In the genomic region with DNA sequence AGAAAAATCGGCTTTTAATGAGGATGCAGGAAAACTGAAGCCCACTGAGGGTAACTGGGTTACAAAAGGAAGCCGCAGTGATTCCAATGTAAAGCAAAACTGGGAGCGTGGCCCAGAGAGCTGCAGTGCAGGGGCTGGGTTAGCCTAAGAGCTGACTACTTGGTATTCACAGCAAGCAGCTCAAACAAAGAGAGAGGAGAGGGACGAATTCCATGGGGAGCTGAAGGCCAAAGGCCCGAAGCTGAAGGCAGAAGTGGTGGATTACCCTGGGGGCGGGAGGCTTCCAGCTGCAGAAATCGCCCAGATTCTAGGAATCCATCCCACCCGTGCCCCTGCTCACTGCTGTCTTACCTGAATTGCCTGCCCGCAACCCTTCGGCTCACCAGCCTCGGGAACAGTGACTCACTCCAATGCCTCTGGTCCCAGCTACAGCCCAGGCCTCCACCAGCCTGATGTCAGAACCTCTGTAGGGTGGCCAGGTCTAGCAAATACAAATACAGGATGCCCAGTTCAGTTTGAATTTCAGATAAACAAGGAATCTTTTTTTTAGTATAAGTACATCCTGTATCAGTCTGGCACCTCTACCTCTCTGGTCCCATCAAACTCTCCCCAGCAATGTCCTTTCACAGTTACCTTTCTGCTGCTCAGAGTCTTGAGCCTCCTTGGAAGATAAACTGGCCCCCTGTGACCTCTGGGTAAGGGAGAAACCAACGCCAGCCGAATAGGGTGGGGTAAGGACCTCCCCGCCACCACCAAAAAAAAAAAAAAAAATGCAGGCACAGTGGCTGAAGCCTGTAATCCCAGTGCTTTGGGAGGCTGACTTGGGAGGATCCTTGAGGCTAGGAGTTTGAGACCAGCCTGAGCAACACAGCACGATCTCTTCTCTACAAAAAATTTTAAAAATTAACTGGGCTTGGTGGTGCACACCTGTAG, we compare ENCODE assay signal across 1 cellular context.
TF ChIP-seq lines count a peak whose summit lies in the region.

No MANE protein-coding gene starts in this region.

TF ChIP-seq in HepG2, 621 proteins besides CTCF, POLR2A, EP300 and RAD21 (continued from another document and continues in another):
- TF ChIP-seq, protein P1, sequence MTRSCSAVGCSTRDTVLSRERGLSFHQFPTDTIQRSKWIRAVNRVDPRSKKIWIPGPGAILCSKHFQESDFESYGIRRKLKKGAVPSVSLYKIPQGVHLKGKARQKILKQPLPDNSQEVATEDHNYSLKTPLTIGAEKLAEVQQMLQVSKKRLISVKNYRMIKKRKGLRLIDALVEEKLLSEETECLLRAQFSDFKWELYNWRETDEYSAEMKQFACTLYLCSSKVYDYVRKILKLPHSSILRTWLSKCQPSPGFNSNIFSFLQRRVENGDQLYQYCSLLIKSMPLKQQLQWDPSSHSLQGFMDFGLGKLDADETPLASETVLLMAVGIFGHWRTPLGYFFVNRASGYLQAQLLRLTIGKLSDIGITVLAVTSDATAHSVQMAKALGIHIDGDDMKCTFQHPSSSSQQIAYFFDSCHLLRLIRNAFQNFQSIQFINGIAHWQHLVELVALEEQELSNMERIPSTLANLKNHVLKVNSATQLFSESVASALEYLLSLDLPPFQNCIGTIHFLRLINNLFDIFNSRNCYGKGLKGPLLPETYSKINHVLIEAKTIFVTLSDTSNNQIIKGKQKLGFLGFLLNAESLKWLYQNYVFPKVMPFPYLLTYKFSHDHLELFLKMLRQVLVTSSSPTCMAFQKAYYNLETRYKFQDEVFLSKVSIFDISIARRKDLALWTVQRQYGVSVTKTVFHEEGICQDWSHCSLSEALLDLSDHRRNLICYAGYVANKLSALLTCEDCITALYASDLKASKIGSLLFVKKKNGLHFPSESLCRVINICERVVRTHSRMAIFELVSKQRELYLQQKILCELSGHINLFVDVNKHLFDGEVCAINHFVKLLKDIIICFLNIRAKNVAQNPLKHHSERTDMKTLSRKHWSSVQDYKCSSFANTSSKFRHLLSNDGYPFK (CRISPR knock-in tag; IDR thresholded peaks at IDR 0.05; ENCODE audit: borderline replicate concordance): no peak
- no peak for TF ChIP-seq ZNF282 (IDR thresholded peaks at IDR 0.05; ENCODE audit: partially characterized antibody)
- TF ChIP-seq SP2 (CRISPR knock-in tag; IDR thresholded peaks at IDR 0.05): no peak
- TF ChIP-seq, protein P2, sequence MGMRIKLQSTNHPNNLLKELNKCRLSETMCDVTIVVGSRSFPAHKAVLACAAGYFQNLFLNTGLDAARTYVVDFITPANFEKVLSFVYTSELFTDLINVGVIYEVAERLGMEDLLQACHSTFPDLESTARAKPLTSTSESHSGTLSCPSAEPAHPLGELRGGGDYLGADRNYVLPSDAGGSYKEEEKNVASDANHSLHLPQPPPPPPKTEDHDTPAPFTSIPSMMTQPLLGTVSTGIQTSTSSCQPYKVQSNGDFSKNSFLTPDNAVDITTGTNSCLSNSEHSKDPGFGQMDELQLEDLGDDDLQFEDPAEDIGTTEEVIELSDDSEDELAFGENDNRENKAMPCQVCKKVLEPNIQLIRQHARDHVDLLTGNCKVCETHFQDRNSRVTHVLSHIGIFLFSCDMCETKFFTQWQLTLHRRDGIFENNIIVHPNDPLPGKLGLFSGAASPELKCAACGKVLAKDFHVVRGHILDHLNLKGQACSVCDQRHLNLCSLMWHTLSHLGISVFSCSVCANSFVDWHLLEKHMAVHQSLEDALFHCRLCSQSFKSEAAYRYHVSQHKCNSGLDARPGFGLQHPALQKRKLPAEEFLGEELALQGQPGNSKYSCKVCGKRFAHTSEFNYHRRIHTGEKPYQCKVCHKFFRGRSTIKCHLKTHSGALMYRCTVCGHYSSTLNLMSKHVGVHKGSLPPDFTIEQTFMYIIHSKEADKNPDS (CRISPR knock-in tag; IDR thresholded peaks at IDR 0.05): no peak
- TF ChIP-seq REXO4 (CRISPR knock-in tag; IDR thresholded peaks at IDR 0.05; ENCODE audit: borderline replicate concordance): no peak
- TF ChIP-seq ZNF350 (CRISPR knock-in tag; IDR thresholded peaks at IDR 0.05; ENCODE audit: borderline replicate concordance, low read depth): no peak
- peak; percentile 73 for TF ChIP-seq ZFX (CRISPR knock-in tag; IDR thresholded peaks at IDR 0.05; ENCODE audit: low read depth)
- TF ChIP-seq, protein P3, sequence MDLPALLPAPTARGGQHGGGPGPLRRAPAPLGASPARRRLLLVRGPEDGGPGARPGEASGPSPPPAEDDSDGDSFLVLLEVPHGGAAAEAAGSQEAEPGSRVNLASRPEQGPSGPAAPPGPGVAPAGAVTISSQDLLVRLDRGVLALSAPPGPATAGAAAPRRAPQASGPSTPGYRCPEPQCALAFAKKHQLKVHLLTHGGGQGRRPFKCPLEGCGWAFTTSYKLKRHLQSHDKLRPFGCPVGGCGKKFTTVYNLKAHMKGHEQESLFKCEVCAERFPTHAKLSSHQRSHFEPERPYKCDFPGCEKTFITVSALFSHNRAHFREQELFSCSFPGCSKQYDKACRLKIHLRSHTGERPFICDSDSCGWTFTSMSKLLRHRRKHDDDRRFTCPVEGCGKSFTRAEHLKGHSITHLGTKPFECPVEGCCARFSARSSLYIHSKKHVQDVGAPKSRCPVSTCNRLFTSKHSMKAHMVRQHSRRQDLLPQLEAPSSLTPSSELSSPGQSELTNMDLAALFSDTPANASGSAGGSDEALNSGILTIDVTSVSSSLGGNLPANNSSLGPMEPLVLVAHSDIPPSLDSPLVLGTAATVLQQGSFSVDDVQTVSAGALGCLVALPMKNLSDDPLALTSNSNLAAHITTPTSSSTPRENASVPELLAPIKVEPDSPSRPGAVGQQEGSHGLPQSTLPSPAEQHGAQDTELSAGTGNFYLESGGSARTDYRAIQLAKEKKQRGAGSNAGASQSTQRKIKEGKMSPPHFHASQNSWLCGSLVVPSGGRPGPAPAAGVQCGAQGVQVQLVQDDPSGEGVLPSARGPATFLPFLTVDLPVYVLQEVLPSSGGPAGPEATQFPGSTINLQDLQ (CRISPR knock-in tag; IDR thresholded peaks at IDR 0.05): no peak
- no peak for TF ChIP-seq ZNF225 (CRISPR knock-in tag; IDR thresholded peaks at IDR 0.05)
- no peak for TF ChIP-seq ZMYM3 (CRISPR knock-in tag; IDR thresholded peaks at IDR 0.05)
- TF ChIP-seq KDM5B (CRISPR knock-in tag; IDR thresholded peaks at IDR 0.05; ENCODE audit: borderline replicate concordance): peak; percentile 77
- no peak for TF ChIP-seq TBX3 (IDR thresholded peaks at IDR 0.05; ENCODE audit: borderline replicate concordance)
- 0 out of 2 replicates have a peak, but pooled peaks have one; percentile 23 for TF ChIP-seq NRL (CRISPR knock-in tag; IDR thresholded peaks at IDR 0.05; ENCODE audit: borderline replicate concordance)
- no peak for TF ChIP-seq PAX8 (CRISPR knock-in tag; IDR thresholded peaks at IDR 0.05; ENCODE audit: borderline replicate concordance)
- no peak for TF ChIP-seq NFE2 (CRISPR knock-in tag; IDR thresholded peaks at IDR 0.05)
- TF ChIP-seq, protein P4, sequence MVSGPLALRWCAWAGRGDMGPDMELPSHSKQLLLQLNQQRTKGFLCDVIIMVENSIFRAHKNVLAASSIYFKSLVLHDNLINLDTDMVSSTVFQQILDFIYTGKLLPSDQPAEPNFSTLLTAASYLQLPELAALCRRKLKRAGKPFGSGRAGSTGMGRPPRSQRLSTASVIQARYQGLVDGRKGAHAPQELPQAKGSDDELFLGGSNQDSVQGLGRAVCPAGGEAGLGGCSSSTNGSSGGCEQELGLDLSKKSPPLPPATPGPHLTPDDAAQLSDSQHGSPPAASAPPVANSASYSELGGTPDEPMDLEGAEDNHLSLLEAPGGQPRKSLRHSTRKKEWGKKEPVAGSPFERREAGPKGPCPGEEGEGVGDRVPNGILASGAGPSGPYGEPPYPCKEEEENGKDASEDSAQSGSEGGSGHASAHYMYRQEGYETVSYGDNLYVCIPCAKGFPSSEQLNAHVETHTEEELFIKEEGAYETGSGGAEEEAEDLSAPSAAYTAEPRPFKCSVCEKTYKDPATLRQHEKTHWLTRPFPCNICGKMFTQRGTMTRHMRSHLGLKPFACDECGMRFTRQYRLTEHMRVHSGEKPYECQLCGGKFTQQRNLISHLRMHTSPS (CRISPR knock-in tag; IDR thresholded peaks at IDR 0.05; ENCODE audit: low read depth): no peak; the same call in 1 of the 2 replicates
- peak; percentile 48; the same call in 1 of the 2 replicates for TF ChIP-seq ZNF317 (CRISPR knock-in tag; IDR thresholded peaks at IDR 0.05)
- no peak for TF ChIP-seq PHF21A (CRISPR knock-in tag; IDR thresholded peaks at IDR 0.05)
- TF ChIP-seq, protein P5, sequence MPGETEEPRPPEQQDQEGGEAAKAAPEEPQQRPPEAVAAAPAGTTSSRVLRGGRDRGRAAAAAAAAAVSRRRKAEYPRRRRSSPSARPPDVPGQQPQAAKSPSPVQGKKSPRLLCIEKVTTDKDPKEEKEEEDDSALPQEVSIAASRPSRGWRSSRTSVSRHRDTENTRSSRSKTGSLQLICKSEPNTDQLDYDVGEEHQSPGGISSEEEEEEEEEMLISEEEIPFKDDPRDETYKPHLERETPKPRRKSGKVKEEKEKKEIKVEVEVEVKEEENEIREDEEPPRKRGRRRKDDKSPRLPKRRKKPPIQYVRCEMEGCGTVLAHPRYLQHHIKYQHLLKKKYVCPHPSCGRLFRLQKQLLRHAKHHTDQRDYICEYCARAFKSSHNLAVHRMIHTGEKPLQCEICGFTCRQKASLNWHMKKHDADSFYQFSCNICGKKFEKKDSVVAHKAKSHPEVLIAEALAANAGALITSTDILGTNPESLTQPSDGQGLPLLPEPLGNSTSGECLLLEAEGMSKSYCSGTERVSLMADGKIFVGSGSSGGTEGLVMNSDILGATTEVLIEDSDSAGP (CRISPR knock-in tag; IDR thresholded peaks at IDR 0.05; ENCODE audit: borderline replicate concordance): peak; percentile 38; the same call in 1 of the 2 replicates
- TF ChIP-seq ZNF782 (CRISPR knock-in tag; IDR thresholded peaks at IDR 0.05; ENCODE audit: borderline replicate concordance): no peak
- TF ChIP-seq, protein P6, sequence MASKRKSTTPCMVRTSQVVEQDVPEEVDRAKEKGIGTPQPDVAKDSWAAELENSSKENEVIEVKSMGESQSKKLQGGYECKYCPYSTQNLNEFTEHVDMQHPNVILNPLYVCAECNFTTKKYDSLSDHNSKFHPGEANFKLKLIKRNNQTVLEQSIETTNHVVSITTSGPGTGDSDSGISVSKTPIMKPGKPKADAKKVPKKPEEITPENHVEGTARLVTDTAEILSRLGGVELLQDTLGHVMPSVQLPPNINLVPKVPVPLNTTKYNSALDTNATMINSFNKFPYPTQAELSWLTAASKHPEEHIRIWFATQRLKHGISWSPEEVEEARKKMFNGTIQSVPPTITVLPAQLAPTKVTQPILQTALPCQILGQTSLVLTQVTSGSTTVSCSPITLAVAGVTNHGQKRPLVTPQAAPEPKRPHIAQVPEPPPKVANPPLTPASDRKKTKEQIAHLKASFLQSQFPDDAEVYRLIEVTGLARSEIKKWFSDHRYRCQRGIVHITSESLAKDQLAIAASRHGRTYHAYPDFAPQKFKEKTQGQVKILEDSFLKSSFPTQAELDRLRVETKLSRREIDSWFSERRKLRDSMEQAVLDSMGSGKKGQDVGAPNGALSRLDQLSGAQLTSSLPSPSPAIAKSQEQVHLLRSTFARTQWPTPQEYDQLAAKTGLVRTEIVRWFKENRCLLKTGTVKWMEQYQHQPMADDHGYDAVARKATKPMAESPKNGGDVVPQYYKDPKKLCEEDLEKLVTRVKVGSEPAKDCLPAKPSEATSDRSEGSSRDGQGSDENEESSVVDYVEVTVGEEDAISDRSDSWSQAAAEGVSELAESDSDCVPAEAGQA (IDR thresholded peaks at IDR 0.05; ENCODE audit: low read depth): no peak
- TF ChIP-seq, protein P6 (CRISPR knock-in tag; IDR thresholded peaks at IDR 0.05; ENCODE audit: borderline replicate concordance): no peak
- TF ChIP-seq MBNL3 (CRISPR knock-in tag; conservative IDR thresholded peaks at IDR 0.05): no peak
- no peak for TF ChIP-seq SIX1 (CRISPR knock-in tag; IDR thresholded peaks at IDR 0.05; ENCODE audit: borderline replicate concordance)
- no peak for TF ChIP-seq RORA (CRISPR knock-in tag; IDR thresholded peaks at IDR 0.05)
- TF ChIP-seq MAF1 (CRISPR knock-in tag; IDR thresholded peaks at IDR 0.05; ENCODE audit: borderline replicate concordance): no peak
- TF ChIP-seq, protein P7, sequence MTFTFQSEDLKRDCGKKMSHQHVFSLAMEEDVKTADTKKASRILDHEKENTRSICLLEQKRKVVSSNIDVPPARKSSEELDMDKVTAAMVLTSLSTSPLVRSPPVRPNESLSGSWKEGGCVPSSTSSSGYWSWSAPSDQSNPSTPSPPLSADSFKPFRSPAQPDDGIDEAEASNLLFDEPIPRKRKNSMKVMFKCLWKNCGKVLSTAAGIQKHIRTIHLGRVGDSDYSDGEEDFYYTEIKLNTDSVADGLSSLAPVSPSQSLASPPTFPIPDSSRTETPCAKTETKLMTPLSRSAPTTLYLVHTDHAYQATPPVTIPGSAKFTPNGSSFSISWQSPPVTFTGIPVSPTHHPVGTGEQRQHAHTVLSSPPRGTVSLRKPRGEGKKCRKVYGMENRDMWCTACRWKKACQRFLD (CRISPR knock-in tag; IDR thresholded peaks at IDR 0.05; ENCODE audit: borderline replicate concordance): 0 out of 2 replicates have a peak, but pooled peaks have one; percentile 46
- TF ChIP-seq CREB1 (IDR thresholded peaks at IDR 0.05): no peak
- no peak for TF ChIP-seq CREB1 (CRISPR knock-in tag; IDR thresholded peaks at IDR 0.05)
- TF ChIP-seq, protein P8, sequence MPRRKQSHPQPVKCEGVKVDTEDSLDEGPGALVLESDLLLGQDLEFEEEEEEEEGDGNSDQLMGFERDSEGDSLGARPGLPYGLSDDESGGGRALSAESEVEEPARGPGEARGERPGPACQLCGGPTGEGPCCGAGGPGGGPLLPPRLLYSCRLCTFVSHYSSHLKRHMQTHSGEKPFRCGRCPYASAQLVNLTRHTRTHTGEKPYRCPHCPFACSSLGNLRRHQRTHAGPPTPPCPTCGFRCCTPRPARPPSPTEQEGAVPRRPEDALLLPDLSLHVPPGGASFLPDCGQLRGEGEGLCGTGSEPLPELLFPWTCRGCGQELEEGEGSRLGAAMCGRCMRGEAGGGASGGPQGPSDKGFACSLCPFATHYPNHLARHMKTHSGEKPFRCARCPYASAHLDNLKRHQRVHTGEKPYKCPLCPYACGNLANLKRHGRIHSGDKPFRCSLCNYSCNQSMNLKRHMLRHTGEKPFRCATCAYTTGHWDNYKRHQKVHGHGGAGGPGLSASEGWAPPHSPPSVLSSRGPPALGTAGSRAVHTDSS (CRISPR knock-in tag; conservative IDR thresholded peaks at IDR 0.05): no peak
